ENCODE assay signal across 2 cellular contexts in genomic region chr3:43004282-43004681, GRCh38.
TF ChIP-seq lines count a peak whose summit lies in the region.

No MANE protein-coding gene starts in this region.

TF ChIP-seq in HEK293, 187 proteins besides CTCF, POLR2A, EP300 and RAD21:
- no peak for TF ChIP-seq ZNF132 (tag by site-specific recombination; IDR thresholded peaks at IDR 0.05; ENCODE audit: borderline replicate concordance)
- peak; percentile 18; the same call in 1 of the 2 replicates for TF ChIP-seq ZFHX2 (tag by site-specific recombination; conservative IDR thresholded peaks at IDR 0.05)

TF ChIP-seq in K562, 482 proteins besides CTCF, POLR2A, EP300 and RAD21:
- TF ChIP-seq RBM34 (IDR thresholded peaks at IDR 0.05; ENCODE audit: borderline replicate concordance, insufficient read depth, low read length), result no peak
- TF ChIP-seq, protein P1, sequence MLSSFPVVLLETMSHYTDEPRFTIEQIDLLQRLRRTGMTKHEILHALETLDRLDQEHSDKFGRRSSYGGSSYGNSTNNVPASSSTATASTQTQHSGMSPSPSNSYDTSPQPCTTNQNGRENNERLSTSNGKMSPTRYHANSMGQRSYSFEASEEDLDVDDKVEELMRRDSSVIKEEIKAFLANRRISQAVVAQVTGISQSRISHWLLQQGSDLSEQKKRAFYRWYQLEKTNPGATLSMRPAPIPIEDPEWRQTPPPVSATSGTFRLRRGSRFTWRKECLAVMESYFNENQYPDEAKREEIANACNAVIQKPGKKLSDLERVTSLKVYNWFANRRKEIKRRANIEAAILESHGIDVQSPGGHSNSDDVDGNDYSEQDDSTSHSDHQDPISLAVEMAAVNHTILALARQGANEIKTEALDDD (IDR thresholded peaks at IDR 0.05), result peak; percentile 78; the same call in 1 of the 2 replicates
TF ChIP-seq in K562: peak in this region for 1.
